Comparison of ENCODE assay signal across 8 cellular contexts in genomic region chr2:121689356-121689755, GRCh38. TPM values are rescaled to one million over a fixed set of nuclear protein-coding genes. Genes with fewer than 3 reads are reported as not detected.
A peak's percentile ranks its signal among the peaks of the same experiment; 100 is the strongest.
DNase-seq lines count a peak whose midpoint lies in the region; ATAC-seq and TF ChIP-seq lines count a peak whose summit lies in the region.

No MANE protein-coding gene starts in this region.

- H2AFZ ChIP-seq in mesenchymal stem cell (ENCODE audit: low read depth, low read length), result no peak overlapping the region

- H3K9ac ChIP-seq in mesenchymal stem cell (ENCODE audit: low read length), result peak overlapping the region; percentile 19

- DNase-seq in DMS53 (lab: John Stamatoyannopoulos, UW) (peak; percentile 76), NCI-H2196 treated with DMSO at 0.1 percent for 48 hours (lab: John Stamatoyannopoulos, UW; ENCODE audit: unreplicated experiment) (peak; percentile 10), cerebellar cortex (ENCODE audit: low spot score) (peak; percentile 14), mesenchymal stem cell (peak; percentile 90), GM10266 (ENCODE audit: extremely low spot score) (no peak)

- WGBS in mesenchymal stem cell, result 57% methylated on average over 3 of the region's 4 CpGs

- no peak overlapping the region for H3K4me3 ChIP-seq in mesenchymal stem cell (ENCODE audit: insufficient read depth in 1 of 2, low read depth in 1 of 2, low read length in 2 of 2)

- no peak overlapping the region for H2AK5ac ChIP-seq in mesenchymal stem cell (ENCODE audit: low read length, severe bottlenecking)

- no peaks in the 10 kb centered on the region for H3K4me1 ChIP-seq in mesenchymal stem cell (ENCODE audit: control insufficient read depth, insufficient read depth, low read depth, low read length)

- no peak overlapping the region for H3K14ac ChIP-seq in mesenchymal stem cell (ENCODE audit: low read length in 2 of 2)

- H3K18ac ChIP-seq in mesenchymal stem cell (ENCODE audit: low read depth in 1 of 2, low read length in 2 of 2), result no peak overlapping the region

- TF ChIP-seq CTCF in GM10266 (IDR thresholded peaks at IDR 0.05; ENCODE audit: control insufficient read depth, insufficient read depth, low read depth, missing control alignments), result no peak

- no peak overlapping the region for H3K23ac ChIP-seq in mesenchymal stem cell (ENCODE audit: low read length in 2 of 2)

- no peak overlapping the region for H2BK12ac ChIP-seq in mesenchymal stem cell (ENCODE audit: low read length in 2 of 2)

- H3K9me3 ChIP-seq in mesenchymal stem cell (ENCODE audit: control insufficient read depth, low read length), result peaks cover 3% of the 10 kb centered on the region

- no peaks in the 10 kb centered on the region for H3K79me1 ChIP-seq in mesenchymal stem cell (replicated peaks; ENCODE audit: low read length, poor library complexity, severe bottlenecking)

- no peak overlapping the region for H2BK120ac ChIP-seq in mesenchymal stem cell (ENCODE audit: low read depth, low read length)

- H3K27ac ChIP-seq in mesenchymal stem cell (ENCODE audit: low read length, poor library complexity, severe bottlenecking), result no peak overlapping the region

- no peak overlapping the region for H2BK5ac ChIP-seq in mesenchymal stem cell (ENCODE audit: low read depth, low read length, poor library complexity, severe bottlenecking)

- ATAC-seq in GM21825 (IDR thresholded peaks at IDR 0.05; ENCODE audit: unreplicated experiment), result no peak
- no peak for ATAC-seq in HG02610 (IDR thresholded peaks at IDR 0.05; ENCODE audit: unreplicated experiment)
- ATAC-seq in HG02938 (IDR thresholded peaks at IDR 0.05; ENCODE audit: unreplicated experiment), result no peak

- no peak overlapping the region for H4K91ac ChIP-seq in mesenchymal stem cell (ENCODE audit: low read length)

- H3K27me3 ChIP-seq in mesenchymal stem cell (ENCODE audit: control insufficient read depth in 1 of 2, insufficient read depth in 1 of 2, low read length in 2 of 2), result no peaks in the 10 kb centered on the region

- H3K4me2 ChIP-seq in mesenchymal stem cell (ENCODE audit: low read length, poor library complexity, severe bottlenecking), result no peak overlapping the region

- H2BK15ac ChIP-seq in mesenchymal stem cell (ENCODE audit: low read depth, poor library complexity, severe bottlenecking), result no peak overlapping the region

- no peak overlapping the region for H4K8ac ChIP-seq in mesenchymal stem cell (ENCODE audit: low read length)

- no peaks in the 10 kb centered on the region for H3K36me3 ChIP-seq in mesenchymal stem cell (ENCODE audit: control insufficient read depth in 1 of 2, insufficient read depth in 2 of 2, low read depth in 1 of 2, low read length in 2 of 2)

- H3K4ac ChIP-seq in mesenchymal stem cell (ENCODE audit: low read depth in 1 of 2, low read length in 2 of 2), result no peak overlapping the region

RNA-seq across cellular contexts. Expression of gene CLASP1, which starts 40.1 kb away (rescaled TPM):
- polyA plus RNA-seq in mesenchymal stem cell (2013, experiment 1 of 2), result 15.0 TPM
- polyA plus RNA-seq in mesenchymal stem cell (2013, experiment 2 of 2), result 14.1 TPM

RNA-seq across cellular contexts. Expression of gene NIFK, which starts 47.3 kb away (rescaled TPM):
- polyA plus RNA-seq in mesenchymal stem cell (2013, experiment 1 of 2), result 75.3 TPM
- polyA plus RNA-seq in mesenchymal stem cell (2013, experiment 2 of 2), result 68.7 TPM
